ENCODE assay signal across 1 cellular context in the genomic region with DNA sequence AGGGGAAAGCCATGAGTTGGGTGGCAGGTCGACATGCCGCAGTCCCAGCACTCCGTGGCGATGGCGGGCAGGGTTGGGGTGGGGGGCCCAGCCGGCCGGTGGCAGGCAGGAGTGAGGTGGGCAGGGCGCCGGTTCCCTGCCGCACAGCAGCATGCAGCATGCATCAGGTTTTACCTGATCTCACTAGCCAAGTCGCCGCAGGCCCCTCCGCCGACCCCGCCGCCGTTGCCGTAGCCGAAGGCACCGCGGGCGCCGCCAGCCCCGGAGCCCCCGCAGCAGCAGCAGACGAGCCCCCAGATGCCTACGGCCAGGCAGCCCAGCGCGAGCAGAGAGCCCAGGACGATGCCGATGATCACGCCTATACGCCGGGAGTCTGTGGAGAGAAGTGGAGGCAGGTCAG.
TF ChIP-seq lines count a peak whose summit lies in the region.

No MANE protein-coding gene starts in this region.

TF ChIP-seq in GM23338, 12 proteins besides CTCF, POLR2A, EP300 and RAD21 (continued from another document):
- TF ChIP-seq, protein P1, sequence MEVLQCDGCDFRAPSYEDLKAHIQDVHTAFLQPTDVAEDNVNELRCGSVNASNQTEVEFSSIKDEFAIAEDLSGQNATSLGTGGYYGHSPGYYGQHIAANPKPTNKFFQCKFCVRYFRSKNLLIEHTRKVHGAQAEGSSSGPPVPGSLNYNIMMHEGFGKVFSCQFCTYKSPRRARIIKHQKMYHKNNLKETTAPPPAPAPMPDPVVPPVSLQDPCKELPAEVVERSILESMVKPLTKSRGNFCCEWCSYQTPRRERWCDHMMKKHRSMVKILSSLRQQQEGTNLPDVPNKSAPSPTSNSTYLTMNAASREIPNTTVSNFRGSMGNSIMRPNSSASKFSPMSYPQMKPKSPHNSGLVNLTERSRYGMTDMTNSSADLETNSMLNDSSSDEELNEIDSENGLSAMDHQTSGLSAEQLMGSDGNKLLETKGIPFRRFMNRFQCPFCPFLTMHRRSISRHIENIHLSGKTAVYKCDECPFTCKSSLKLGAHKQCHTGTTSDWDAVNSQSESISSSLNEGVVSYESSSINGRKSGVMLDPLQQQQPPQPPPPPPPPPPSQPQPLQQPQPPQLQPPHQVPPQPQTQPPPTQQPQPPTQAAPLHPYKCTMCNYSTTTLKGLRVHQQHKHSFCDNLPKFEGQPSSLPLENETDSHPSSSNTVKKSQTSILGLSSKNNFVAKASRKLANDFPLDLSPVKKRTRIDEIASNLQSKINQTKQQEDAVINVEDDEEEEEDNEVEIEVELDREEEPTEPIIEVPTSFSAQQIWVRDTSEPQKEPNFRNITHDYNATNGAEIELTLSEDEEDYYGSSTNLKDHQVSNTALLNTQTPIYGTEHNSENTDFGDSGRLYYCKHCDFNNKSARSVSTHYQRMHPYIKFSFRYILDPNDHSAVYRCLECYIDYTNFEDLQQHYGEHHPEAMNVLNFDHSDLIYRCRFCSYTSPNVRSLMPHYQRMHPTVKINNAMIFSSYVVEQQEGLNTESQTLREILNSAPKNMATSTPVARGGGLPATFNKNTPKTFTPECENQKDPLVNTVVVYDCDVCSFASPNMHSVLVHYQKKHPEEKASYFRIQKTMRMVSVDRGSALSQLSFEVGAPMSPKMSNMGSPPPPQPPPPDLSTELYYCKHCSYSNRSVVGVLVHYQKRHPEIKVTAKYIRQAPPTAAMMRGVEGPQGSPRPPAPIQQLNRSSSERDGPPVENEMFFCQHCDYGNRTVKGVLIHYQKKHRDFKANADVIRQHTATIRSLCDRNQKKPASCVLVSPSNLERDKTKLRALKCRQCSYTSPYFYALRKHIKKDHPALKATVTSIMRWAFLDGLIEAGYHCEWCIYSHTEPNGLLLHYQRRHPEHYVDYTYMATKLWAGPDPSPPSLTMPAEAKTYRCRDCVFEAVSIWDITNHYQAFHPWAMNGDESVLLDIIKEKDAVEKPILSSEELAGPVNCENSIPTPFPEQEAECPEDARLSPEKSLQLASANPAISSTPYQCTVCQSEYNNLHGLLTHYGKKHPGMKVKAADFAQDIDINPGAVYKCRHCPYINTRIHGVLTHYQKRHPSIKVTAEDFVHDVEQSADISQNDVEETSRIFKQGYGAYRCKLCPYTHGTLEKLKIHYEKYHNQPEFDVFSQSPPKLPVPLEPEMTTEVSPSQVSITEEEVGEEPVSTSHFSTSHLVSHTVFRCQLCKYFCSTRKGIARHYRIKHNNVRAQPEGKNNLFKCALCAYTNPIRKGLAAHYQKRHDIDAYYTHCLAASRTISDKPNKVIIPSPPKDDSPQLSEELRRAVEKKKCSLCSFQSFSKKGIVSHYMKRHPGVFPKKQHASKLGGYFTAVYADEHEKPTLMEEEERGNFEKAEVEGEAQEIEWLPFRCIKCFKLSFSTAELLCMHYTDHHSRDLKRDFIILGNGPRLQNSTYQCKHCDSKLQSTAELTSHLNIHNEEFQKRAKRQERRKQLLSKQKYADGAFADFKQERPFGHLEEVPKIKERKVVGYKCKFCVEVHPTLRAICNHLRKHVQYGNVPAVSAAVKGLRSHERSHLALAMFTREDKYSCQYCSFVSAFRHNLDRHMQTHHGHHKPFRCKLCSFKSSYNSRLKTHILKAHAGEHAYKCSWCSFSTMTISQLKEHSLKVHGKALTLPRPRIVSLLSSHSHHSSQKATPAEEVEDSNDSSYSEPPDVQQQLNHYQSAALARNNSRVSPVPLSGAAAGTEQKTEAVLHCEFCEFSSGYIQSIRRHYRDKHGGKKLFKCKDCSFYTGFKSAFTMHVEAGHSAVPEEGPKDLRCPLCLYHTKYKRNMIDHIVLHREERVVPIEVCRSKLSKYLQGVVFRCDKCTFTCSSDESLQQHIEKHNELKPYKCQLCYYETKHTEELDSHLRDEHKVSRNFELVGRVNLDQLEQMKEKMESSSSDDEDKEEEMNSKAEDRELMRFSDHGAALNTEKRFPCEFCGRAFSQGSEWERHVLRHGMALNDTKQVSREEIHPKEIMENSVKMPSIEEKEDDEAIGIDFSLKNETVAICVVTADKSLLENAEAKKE (CRISPR knock-in tag; IDR thresholded peaks at IDR 0.05) = no peak
- TF ChIP-seq ZNF114 (CRISPR knock-in tag; IDR thresholded peaks at IDR 0.05) (no peak), CREB1 (CRISPR knock-in tag; IDR thresholded peaks at IDR 0.05; ENCODE audit: low read depth) (no peak), POLR2AphosphoS5 (IDR thresholded peaks at IDR 0.05; ENCODE audit: low read depth) (no peak), ZNF331 (CRISPR knock-in tag; IDR thresholded peaks at IDR 0.05; ENCODE audit: low read depth) (no peak)
- TF ChIP-seq, protein P2, sequence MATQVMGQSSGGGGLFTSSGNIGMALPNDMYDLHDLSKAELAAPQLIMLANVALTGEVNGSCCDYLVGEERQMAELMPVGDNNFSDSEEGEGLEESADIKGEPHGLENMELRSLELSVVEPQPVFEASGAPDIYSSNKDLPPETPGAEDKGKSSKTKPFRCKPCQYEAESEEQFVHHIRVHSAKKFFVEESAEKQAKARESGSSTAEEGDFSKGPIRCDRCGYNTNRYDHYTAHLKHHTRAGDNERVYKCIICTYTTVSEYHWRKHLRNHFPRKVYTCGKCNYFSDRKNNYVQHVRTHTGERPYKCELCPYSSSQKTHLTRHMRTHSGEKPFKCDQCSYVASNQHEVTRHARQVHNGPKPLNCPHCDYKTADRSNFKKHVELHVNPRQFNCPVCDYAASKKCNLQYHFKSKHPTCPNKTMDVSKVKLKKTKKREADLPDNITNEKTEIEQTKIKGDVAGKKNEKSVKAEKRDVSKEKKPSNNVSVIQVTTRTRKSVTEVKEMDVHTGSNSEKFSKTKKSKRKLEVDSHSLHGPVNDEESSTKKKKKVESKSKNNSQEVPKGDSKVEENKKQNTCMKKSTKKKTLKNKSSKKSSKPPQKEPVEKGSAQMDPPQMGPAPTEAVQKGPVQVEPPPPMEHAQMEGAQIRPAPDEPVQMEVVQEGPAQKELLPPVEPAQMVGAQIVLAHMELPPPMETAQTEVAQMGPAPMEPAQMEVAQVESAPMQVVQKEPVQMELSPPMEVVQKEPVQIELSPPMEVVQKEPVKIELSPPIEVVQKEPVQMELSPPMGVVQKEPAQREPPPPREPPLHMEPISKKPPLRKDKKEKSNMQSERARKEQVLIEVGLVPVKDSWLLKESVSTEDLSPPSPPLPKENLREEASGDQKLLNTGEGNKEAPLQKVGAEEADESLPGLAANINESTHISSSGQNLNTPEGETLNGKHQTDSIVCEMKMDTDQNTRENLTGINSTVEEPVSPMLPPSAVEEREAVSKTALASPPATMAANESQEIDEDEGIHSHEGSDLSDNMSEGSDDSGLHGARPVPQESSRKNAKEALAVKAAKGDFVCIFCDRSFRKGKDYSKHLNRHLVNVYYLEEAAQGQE (IDR thresholded peaks at IDR 0.05; ENCODE audit: unreplicated experiment) = no peak
- TF ChIP-seq, protein P3, sequence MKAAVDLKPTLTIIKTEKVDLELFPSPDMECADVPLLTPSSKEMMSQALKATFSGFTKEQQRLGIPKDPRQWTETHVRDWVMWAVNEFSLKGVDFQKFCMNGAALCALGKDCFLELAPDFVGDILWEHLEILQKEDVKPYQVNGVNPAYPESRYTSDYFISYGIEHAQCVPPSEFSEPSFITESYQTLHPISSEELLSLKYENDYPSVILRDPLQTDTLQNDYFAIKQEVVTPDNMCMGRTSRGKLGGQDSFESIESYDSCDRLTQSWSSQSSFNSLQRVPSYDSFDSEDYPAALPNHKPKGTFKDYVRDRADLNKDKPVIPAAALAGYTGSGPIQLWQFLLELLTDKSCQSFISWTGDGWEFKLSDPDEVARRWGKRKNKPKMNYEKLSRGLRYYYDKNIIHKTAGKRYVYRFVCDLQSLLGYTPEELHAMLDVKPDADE (IDR thresholded peaks at IDR 0.05) = no peak
